In genomic region chr1:151327223-151327902, GRCh38 we compare ENCODE assay signal across 8 cellular contexts. TPM values are rescaled to one million over a fixed set of nuclear protein-coding genes. Genes with fewer than 3 reads are reported as not detected.
DNase-seq lines count a peak whose midpoint lies in the region; ATAC-seq, FAIRE-seq and TF ChIP-seq lines count a peak whose summit lies in the region.

PI4KB (minus strand) TSS chr1:151327416; CDS start chr1:151316481, 10,935 bp downstream.

- FAIRE-seq in kidney (lab: Jason Lieb, UNC), result peak; percentile 76

- intact Hi-C loops in kidney (cut with DNase I), result no loop called here

- DNase-seq in AG08396 (ENCODE audit: low spot score) (peak; percentile 97), NCI-H526 (lab: John Stamatoyannopoulos, UW) (peak; percentile 100), choroid plexus epithelial cell (ENCODE audit: low read depth) (peak; percentile 99), kidney (peak; percentile 92)
- peak; percentile 83 to 89 for DNase-seq in activated CD4-positive, alpha-beta T cell treated with anti-CD3 and anti-CD28 coated beads for 4 hours
- DNase-seq in stimulated activated CD4-positive, alpha-beta T cell treated with anti-CD3 and anti-CD28 coated beads, Interleukin-15, amount 100 ng/mL, for 1 hour (ENCODE audit: low read depth in 1 of 2, low spot score in 1 of 2), result peak; percentile 63 to 72

- peak; percentile 60 for ATAC-seq in HG03442 (IDR thresholded peaks at IDR 0.05; ENCODE audit: unreplicated experiment)

- peak within 1 kb of the TSS; percentile 73 for H3K4me3 ChIP-seq in choroid plexus epithelial cell (ENCODE audit: low read depth, low read length)
- peak within 1 kb of the TSS; percentile 83 to 97 for H3K4me3 ChIP-seq in kidney (ENCODE audit: low read length in 2 of 2)

- no peak for TF ChIP-seq CTCF in choroid plexus epithelial cell (conservative IDR thresholded peaks at IDR 0.05; ENCODE audit: low read depth, low read length)
- no peak for TF ChIP-seq CTCF in kidney (IDR thresholded peaks at IDR 0.05; ENCODE audit: borderline replicate concordance, extremely low read depth, insufficient read depth)

- peak; percentile 78 for TF ChIP-seq POLR2A in GM19099 (IDR thresholded peaks at IDR 0.05; ENCODE audit: extremely low read depth, insufficient read length, low read depth)

- H3K36me3 ChIP-seq in kidney (ENCODE audit: control insufficient read depth in 1 of 2, insufficient read depth in 2 of 2, low read length in 2 of 2), result peaks cover 5 to 9% of the 10 kb centered on the region in 2 donors

- H3K4me1 ChIP-seq in kidney (ENCODE audit: control insufficient read depth in 1 of 2, insufficient read depth in 1 of 2, low read depth in 1 of 2, low read length in 2 of 2), result peaks cover 3 to 13% of the 10 kb centered on the region in 2 donors

- H3K9me3 ChIP-seq in kidney (ENCODE audit: control insufficient read depth in 1 of 2, low read length in 2 of 2), result no peaks in the 10 kb centered on the region

- peak within 1 kb of the TSS; percentile 74 to 88 for H3K9ac ChIP-seq in kidney (ENCODE audit: low read length in 2 of 2)

- H3K27ac ChIP-seq in kidney (ENCODE audit: low read depth in 2 of 2, low read length in 2 of 2), result peak within 1 kb of the TSS; percentile 75 to 81

RNA-seq across cellular contexts. Expression of gene PI4KB, which starts in this region (rescaled TPM):
- 60.9 TPM for total RNA-seq in kidney
- polyA plus RNA-seq in kidney (ENCODE audit: insufficient read depth, low read depth, low replicate concordance), result 43.5 TPM

Comparison
In these comparisons a context has a peak if more than half of its experiments do, and no peak if none do; other contexts are left out.
1. Peak in every context shown above with its lines: DNase-seq, ATAC-seq, H3K4me3 ChIP-seq and H3K27ac ChIP-seq.